Comparison of ENCODE assay signal across 20 cellular contexts in the genomic region with DNA sequence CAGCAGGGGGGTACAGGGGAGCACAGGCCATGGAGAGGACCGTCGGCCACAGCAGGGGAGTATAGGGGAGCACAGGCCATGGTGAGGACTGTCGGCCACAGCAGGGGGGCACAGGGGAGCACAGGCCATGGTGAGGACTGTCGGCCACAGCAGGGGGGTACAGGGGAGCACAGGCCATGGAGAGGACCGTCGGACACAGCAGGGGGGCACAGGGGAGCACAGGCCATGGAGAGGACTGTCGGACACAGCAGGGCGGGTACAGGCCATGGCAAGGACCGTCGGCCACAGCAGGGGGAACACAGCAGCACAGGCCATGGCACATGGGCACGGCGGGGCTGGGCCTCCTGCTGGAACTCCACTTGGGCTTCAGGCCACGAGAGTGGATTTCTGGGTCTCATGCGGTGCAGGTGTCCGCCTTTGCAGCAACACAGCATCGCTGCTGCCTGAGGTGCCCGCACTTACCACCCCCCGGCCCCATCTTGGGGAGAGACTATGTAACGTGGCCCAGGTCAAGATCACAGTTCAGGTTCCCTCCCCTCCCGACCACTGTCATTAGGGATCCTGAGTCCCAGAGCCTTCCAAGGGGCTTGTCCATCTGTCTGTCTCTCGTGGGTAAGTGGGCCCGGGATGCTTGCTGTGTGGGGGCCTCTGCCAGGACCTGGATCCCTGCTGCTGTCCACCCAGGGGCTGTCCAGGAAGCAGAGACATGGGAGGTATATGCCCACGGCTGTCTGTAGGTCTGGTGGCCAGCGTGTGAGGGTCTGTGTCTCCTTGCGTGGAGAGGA. TPM values are rescaled to one million over a fixed set of nuclear protein-coding genes. Genes with fewer than 3 reads are reported as not detected.
DNase-seq lines count a peak whose midpoint lies in the region; ATAC-seq and TF ChIP-seq lines count a peak whose summit lies in the region.
"Had no signal": no experiment of that assay in that cellular context is flagged by ENCODE, and none has a peak within 500 bp of the region (broad histone marks: within the 10 kb centered on the region; RNA-seq: fewer than 3 reads in every experiment).

No MANE protein-coding gene starts in this region.

- H3K4me3 ChIP-seq in BE2C (ENCODE audit: low read depth, low read length), result no peak overlapping the region
- no peak overlapping the region for H3K4me3 ChIP-seq in mesendoderm (ENCODE audit: low read length)
- H3K4me3 ChIP-seq: coronary artery, HAP-1, lung, SJSA1 had no signal

- H3K79me2 ChIP-seq in mesendoderm (ENCODE audit: control insufficient read depth, insufficient read depth, low read length), result no peaks in the 10 kb centered on the region

- H3K36me3 ChIP-seq in BE2C, result no peaks in the 10 kb centered on the region; the same call in 1 of the 2 replicates
- H3K36me3 ChIP-seq in mesendoderm (ENCODE audit: control insufficient read depth, insufficient read depth, low read length), result no peaks in the 10 kb centered on the region
- H3K36me3 ChIP-seq: HAP-1, SJSA1 had no signal

- no peak overlapping the region for H4K5ac ChIP-seq in mesendoderm (ENCODE audit: low read length)

- H3K9me3 ChIP-seq in BE2C, result no peaks in the 10 kb centered on the region
- H3K9me3 ChIP-seq: HAP-1, SJSA1 had no signal

- H4K8ac ChIP-seq in mesendoderm (ENCODE audit: low read depth, low read length), result no peak overlapping the region

- H2BK5ac ChIP-seq in mesendoderm (ENCODE audit: low read length), result no peak overlapping the region

- no peak overlapping the region for H3K23ac ChIP-seq in mesendoderm (ENCODE audit: low read length)

- no peak overlapping the region for H3K56ac ChIP-seq in mesendoderm (ENCODE audit: low read length)

- H2BK15ac ChIP-seq in mesendoderm (replicated peaks; ENCODE audit: low read depth), result no peak overlapping the region

- no peak overlapping the region for H2BK120ac ChIP-seq in mesendoderm (ENCODE audit: low read depth, low read length)

- H3K4me1 ChIP-seq in BE2C, result peaks cover 18% of the 10 kb centered on the region
- no peaks in the 10 kb centered on the region for H3K4me1 ChIP-seq in mesendoderm (ENCODE audit: control insufficient read depth, low read depth, low read length)

- DNase-seq in BE2C (peak; percentile 7), HK-2 (ENCODE audit: unreplicated experiment) (peak; percentile 0), left cardiac atrium (peak; percentile 6), posterior cingulate gyrus (peak in 6 of 10 donors; percentile 5 to 72 (median 26)), DMS79 treated with DMSO at 0.1 percent for 48 hours (lab: John Stamatoyannopoulos, UW) (no peak), mesendoderm (no peak), NCI-H1048 (lab: John Stamatoyannopoulos, UW) (no peak)
- no peak for DNase-seq in activated CD4-positive, alpha-beta T cell treated with anti-CD3 and anti-CD28 coated beads for 1 hour
- DNase-seq: activated CD4-positive, alpha-beta T cell treated with anti-CD3 and anti-CD28 coated beads for 36 hours; NCI-H187 had no signal

- no peaks in the 10 kb centered on the region for H3K79me1 ChIP-seq in mesendoderm (ENCODE audit: low read length)

- no peak overlapping the region for H3K4ac ChIP-seq in mesendoderm (ENCODE audit: low read depth, low read length)

- no peak overlapping the region for H3K4me2 ChIP-seq in mesendoderm (ENCODE audit: low read length)

- ATAC-seq in left cardiac atrium, result no peak
- ATAC-seq: activated CD4-positive, alpha-beta T cell treated with anti-CD3 and anti-CD28 coated beads for 36 hours; activated T-helper 17 cell treated with anti-CD3 and anti-CD28 coated beads, Interleukin-2, amount 50 U/mL, for 72 hours; naive thymus-derived CD4-positive, alpha-beta T cell had no signal

- WGBS in mesendoderm (ENCODE audit: extremely low coverage, insufficient coverage, low lambda C conversion rate), result no CpG with 5 or more reads among the region's 25 CpGs

- H3K18ac ChIP-seq in mesendoderm (ENCODE audit: low read length), result no peak overlapping the region

- TF ChIP-seq CTCF in BE2C (IDR thresholded peaks at IDR 0.05; ENCODE audit: low read depth, low read length), result no peak

- intact Hi-C loops in left cardiac atrium (cut with DNase I), result no loop called here
- intact Hi-C loops in posterior cingulate gyrus (cut with DNase I), result no loop called here

- H3K27ac ChIP-seq in mesendoderm (ENCODE audit: low read depth, low read length), result no peak overlapping the region
- H3K27ac ChIP-seq: coronary artery, SJSA1 had no signal

- H3K9ac ChIP-seq in mesendoderm (ENCODE audit: low read length), result no peak overlapping the region

- no peaks in the 10 kb centered on the region for H3K27me3 ChIP-seq in BE2C
- H3K27me3 ChIP-seq in mesendoderm (ENCODE audit: insufficient read depth, low read length, poor library complexity), result no peaks in the 10 kb centered on the region

- H2AK5ac ChIP-seq in mesendoderm (ENCODE audit: low read length), result no peak overlapping the region

RNA-seq across cellular contexts. Expression of a gene that starts 2.5 kb away (rescaled TPM):
- polyA plus RNA-seq in BE2C (2012; ENCODE audit: insufficient read depth, insufficient read length, low read depth), result 0.76 TPM
- not detected for total RNA-seq in left cardiac atrium
- polyA plus RNA-seq in mesendoderm (2013, experiment 1 of 2), result not detected
- polyA plus RNA-seq in mesendoderm (2013, experiment 2 of 2), result not detected
- total RNA-seq: activated CD4-positive, alpha-beta T cell treated with anti-CD3 and anti-CD28 coated beads for 36 hours; activated T-helper 17 cell treated with anti-CD3 and anti-CD28 coated beads, Interleukin-2, amount 50 U/mL, for 72 hours; HT1080; lung; M059J; naive thymus-derived CD4-positive, alpha-beta T cell; NCI-H460; SJSA1; subcutaneous adipose tissue had no signal
- polyA plus RNA-seq: lung; naive thymus-derived CD4-positive, alpha-beta T cell had no signal

RNA-seq across cellular contexts. Expression of a gene that starts 20.7 kb away (rescaled TPM):
- polyA plus RNA-seq in BE2C (2012; ENCODE audit: insufficient read depth, insufficient read length, low read depth), result 1.0 TPM
- total RNA-seq in left cardiac atrium, result under 1 TPM in 1 of 2 donors, not detected in 1; 0.41 TPM
- 0.14 TPM for polyA plus RNA-seq in mesendoderm (2013, experiment 1 of 2)
- polyA plus RNA-seq in mesendoderm (2013, experiment 2 of 2), result 0.04 TPM
- total RNA-seq: M059J, NCI-H460, subcutaneous adipose tissue had no signal

RNA-seq across cellular contexts. Expression of a gene that starts 25.0 kb away (rescaled TPM):
- 2.7 TPM for polyA plus RNA-seq in BE2C (2012; ENCODE audit: insufficient read depth, insufficient read length, low read depth)
- under 1 TPM; 0.71 to 0.97 TPM for total RNA-seq in left cardiac atrium
- 0.07 TPM for polyA plus RNA-seq in mesendoderm (2013, experiment 1 of 2)
- polyA plus RNA-seq in mesendoderm (2013, experiment 2 of 2), result 0.10 TPM

RNA-seq across cellular contexts. Expression of a gene that starts 25.5 kb away (rescaled TPM):
- polyA plus RNA-seq in BE2C (2012; ENCODE audit: insufficient read depth, insufficient read length, low read depth), result 31.1 TPM
- 1 to 10 TPM; 9.7 to 10.0 TPM for total RNA-seq in left cardiac atrium
- 11.2 TPM for polyA plus RNA-seq in mesendoderm (2013, experiment 1 of 2)
- polyA plus RNA-seq in mesendoderm (2013, experiment 2 of 2), result 10.0 TPM

RNA-seq across cellular contexts. Expression of a gene that starts 41.9 kb away (rescaled TPM):
- 202 TPM for polyA plus RNA-seq in BE2C (2012; ENCODE audit: insufficient read depth, insufficient read length, low read depth)
- 10 to 100 TPM; 44.7 to 46.4 TPM for total RNA-seq in left cardiac atrium
- polyA plus RNA-seq in mesendoderm (2013, experiment 1 of 2), result 29.9 TPM
- polyA plus RNA-seq in mesendoderm (2013, experiment 2 of 2), result 30.7 TPM

Comparison
In these comparisons a context has a peak if more than half of its experiments do, and no peak if none do; other contexts are left out.
1. DNase-seq: peak in BE2C (single experiment), HK-2 (single experiment), left cardiac atrium (single experiment) and posterior cingulate gyrus (6 of 10); none in DMS79 treated with DMSO at 0.1 percent for 48 hours (single experiment), mesendoderm (single experiment), activated CD4-positive, alpha-beta T cell treated with anti-CD3 and anti-CD28 coated beads for 1 hour (single experiment) and NCI-H1048 (single experiment).